Comparison of ENCODE assay signal across 8 cellular contexts in genomic region chr3:123584988-123585937, GRCh38. TPM values are rescaled to one million over a fixed set of nuclear protein-coding genes. Genes with fewer than 3 reads are reported as not detected.
DNase-seq lines count a peak whose midpoint lies in the region; ATAC-seq and TF ChIP-seq lines count a peak whose summit lies in the region.

HACD2 (minus strand) TSS chr3:123585053; CDS start chr3:123585027, 26 bp downstream.

- no peaks in the 10 kb centered on the region for H3K27me3 ChIP-seq in PC-3 (ENCODE audit: low read length)

- no peak for TF ChIP-seq CTCF in PC-3 (conservative IDR thresholded peaks at IDR 0.05; ENCODE audit: low read depth, low read length)
- TF ChIP-seq CTCF in epithelial cell of proximal tubule (conservative IDR thresholded peaks at IDR 0.05; ENCODE audit: low read depth, low read length), result no peak

- CTCF ChIA-PET in PC-3 (lab: Charles Lee), result no interaction called here

- intact Hi-C loops in PC-3 (cut with micrococcal nuclease), result loop anchor here (1.0 to 5.0 kb wide), 4 partner anchors 17 to 147 kb away; no protein-coding TSS in a partner anchor

- no peaks in the 10 kb centered on the region for H3F3A ChIP-seq in PC-3 (ENCODE audit: low read length, unreplicated experiment)

- peaks cover 65% of the 10 kb centered on the region for H3K79me2 ChIP-seq in PC-3 (ENCODE audit: low read length)

- POLR2A ChIA-PET in PC-3 (lab: Charles Lee; ENCODE audit: unreplicated experiment), result interaction anchor here (0.5 to 0.7 kb wide), 2 partner anchors 16 to 1322 kb away, joined by 3 to 5 read pairs; no protein-coding TSS in a partner anchor

- no peak for TF ChIP-seq RAD21 in Ishikawa (IDR thresholded peaks at IDR 0.05; ENCODE audit: low read depth)

- no TSS peak for BruUV-seq in PC-3 (replicated peaks; lab: Mats Ljungman, UMichigan)

- peaks cover 31% of the 10 kb centered on the region for H3K36me3 ChIP-seq in PC-3 (ENCODE audit: low read depth, low read length)

- H4K20me1 ChIP-seq in PC-3 (ENCODE audit: low read length), result peaks cover 16% of the 10 kb centered on the region

- ATAC-seq in GM21576 (IDR thresholded peaks at IDR 0.05; ENCODE audit: unreplicated experiment) (peak; percentile 87), PC-3 (peak; percentile 86)

- peak within 1 kb of the TSS; percentile 81 for H3K9ac ChIP-seq in PC-3 (ENCODE audit: low read length)

- TF ChIP-seq EP300 in Ishikawa (IDR thresholded peaks at IDR 0.05; ENCODE audit: borderline replicate concordance), result no peak; the same call in 1 of the 2 replicates

- H3K4me3 ChIP-seq in PC-3 (ENCODE audit: low read length) (peak within 1 kb of the TSS; percentile 85), epithelial cell of proximal tubule (ENCODE audit: low read depth, low read length) (peak within 1 kb of the TSS; percentile 83)

- H3K9me3 ChIP-seq in PC-3 (ENCODE audit: low read length), result 0 out of 2 replicates have a peak, but pooled peaks cover 7% of the 10 kb centered on the region

- peaks cover 35% of the 10 kb centered on the region for H3K4me1 ChIP-seq in PC-3 (ENCODE audit: insufficient read depth, low read length)

- peak within 1 kb of the TSS; percentile 83 for H3K27ac ChIP-seq in PC-3 (ENCODE audit: low read length)

- peak within 1 kb of the TSS; percentile 87 for H2AFZ ChIP-seq in PC-3 (ENCODE audit: low read length)

- DNase-seq in DMS114 treated with DMSO at 0.1 percent for 48 hours (lab: John Stamatoyannopoulos, UW; ENCODE audit: unreplicated experiment) (peak; percentile 94), PC-3 (peak; percentile 99), activated T-cell treated with anti-CD3 and anti-CD28 coated beads for 48 hours (ENCODE audit: low read depth) (peak; percentile 95), epithelial cell of proximal tubule (ENCODE audit: low read depth) (peak; percentile 73), mucosa of gallbladder (ENCODE audit: low spot score) (peak; percentile 97)
- peak; percentile 83 to 90 for DNase-seq in stimulated activated CD8-positive, alpha-beta memory T cell treated with anti-CD3 and anti-CD28 coated beads, Interleukin-4, amount 100 ng/mL, for 4 hours (ENCODE audit: low read depth in 2 of 2, low spot score in 1 of 2)

- H3K9me2 ChIP-seq in PC-3 (replicated peaks; ENCODE audit: low read length), result no peaks in the 10 kb centered on the region

- H3K4me2 ChIP-seq in PC-3 (ENCODE audit: low read length), result peak within 1 kb of the TSS; percentile 90

TF ChIP-seq in Ishikawa, 13 proteins besides CTCF, POLR2A, EP300 and RAD21:
- TF ChIP-seq TCF12 (IDR thresholded peaks at IDR 0.05; ENCODE audit: low read depth), result peak; percentile 50
- no peak for TF ChIP-seq REST (IDR thresholded peaks at IDR 0.05; ENCODE audit: low read depth)
- TF ChIP-seq CEBPB (IDR thresholded peaks at IDR 0.05), result no peak
- TF ChIP-seq TAF1 (IDR thresholded peaks at IDR 0.05; ENCODE audit: low read depth), result peak; percentile 95
- 0 out of 2 replicates have a peak, but pooled peaks have one; percentile 11 for TF ChIP-seq TEAD4 (IDR thresholded peaks at IDR 0.05)
- peak; percentile 92 for TF ChIP-seq EGR1 (IDR thresholded peaks at IDR 0.05)
- TF ChIP-seq NFIC (IDR thresholded peaks at IDR 0.05), result peak; percentile 21; the same call in 1 of the 2 replicates
- TF ChIP-seq YY1 (IDR thresholded peaks at IDR 0.05; ENCODE audit: low read depth), result peak; percentile 98
- peak; percentile 49; the same call in 1 of the 2 replicates for TF ChIP-seq FOXM1 (IDR thresholded peaks at IDR 0.05; ENCODE audit: borderline replicate concordance, low read depth)
- no peak for TF ChIP-seq CREB1 (IDR thresholded peaks at IDR 0.05; ENCODE audit: low read depth)
- TF ChIP-seq ZBTB7A (IDR thresholded peaks at IDR 0.05; ENCODE audit: low read depth), result no peak
- TF ChIP-seq USF1 (IDR thresholded peaks at IDR 0.05), result no peak
- peak; percentile 70; the same call in 1 of the 2 replicates for TF ChIP-seq MAX (IDR thresholded peaks at IDR 0.05)

RNA-seq across cellular contexts. Expression of gene HACD2, which starts in this region (rescaled TPM):
- total RNA-seq in PC-3 (2014; rRNA removed), result 43.8 and 47.3 TPM in 2 replicates
- 22.8 and 29.4 TPM in 2 replicates for total RNA-seq in epithelial cell of proximal tubule
- 47.9 TPM for total RNA-seq in mucosa of gallbladder

Comparison
In these comparisons a context has a peak if more than half of its experiments do, and no peak if none do; other contexts are left out.
1. Peak in every context shown above with its lines: DNase-seq, ATAC-seq, H3K4me3 ChIP-seq and H3K27ac ChIP-seq.